ENCODE assay signal across 8 cellular contexts in the genomic region with DNA sequence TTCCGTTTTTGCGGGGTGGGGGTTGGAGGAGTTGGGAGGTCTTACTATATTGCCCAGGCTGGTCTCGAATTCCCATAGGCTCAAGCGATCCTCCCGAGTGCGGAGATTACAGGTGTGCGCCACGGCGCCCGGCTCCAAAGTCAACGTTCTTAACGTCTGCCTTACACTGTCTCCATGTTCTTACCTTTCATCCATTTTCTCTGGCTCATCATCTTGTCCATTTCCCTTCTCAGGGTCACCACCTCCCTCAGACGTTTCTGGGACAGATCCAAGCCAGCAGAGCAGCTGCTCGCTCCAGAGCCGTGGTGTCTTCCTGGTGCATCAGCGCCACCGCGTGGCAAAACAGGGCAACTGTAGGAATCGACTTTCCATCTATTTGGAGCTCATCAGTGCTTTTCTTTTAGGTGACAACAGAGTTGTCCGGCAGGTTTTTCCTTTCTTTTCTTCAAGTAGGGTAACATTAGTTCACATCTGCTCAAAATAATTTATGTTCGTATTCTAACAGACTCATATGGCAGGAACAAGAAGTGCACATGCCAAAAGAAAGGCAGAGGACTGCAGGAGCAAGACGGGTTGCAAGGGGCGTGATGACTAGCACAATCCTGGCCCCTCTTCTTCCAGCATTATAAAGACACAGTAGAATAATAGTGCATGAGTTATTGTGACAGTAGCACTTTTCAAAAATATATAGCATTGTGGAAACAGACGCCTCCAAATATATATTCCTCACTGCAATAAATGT.
DNase-seq lines count a peak whose midpoint lies in the region; ATAC-seq and TF ChIP-seq lines count a peak whose summit lies in the region.

No MANE protein-coding gene starts in this region.

- H3K79me1 ChIP-seq in H9 (ENCODE audit: insufficient read depth, low read depth, low read length, poor library complexity, severe bottlenecking), result no peaks in the 10 kb centered on the region

- H3K4me1 Mint-ChIP-seq in H9, result peaks cover 10% of the 10 kb centered on the region in 2 experiments

- H3K4me3 Mint-ChIP-seq in H9, result peak overlapping the region; percentile 64 to 87

- peak; percentile 90 to 95 for ATAC-seq in activated naive CD4-positive, alpha-beta T cell treated with anti-CD3 and anti-CD28 coated beads, Interleukin-2, amount 50 U/mL, for 72 hours

- H3K79me2 ChIP-seq in H9 (ENCODE audit: insufficient read depth, low read length), result no peaks in the 10 kb centered on the region
- H3K79me2 ChIP-seq in osteoblast (ENCODE audit: insufficient read depth, low read length), result no peaks in the 10 kb centered on the region

- intact Hi-C loops in head of caudate nucleus (cut with DNase I), result loop anchor here (5.0 kb wide), 1 partner anchor 212 kb away; no protein-coding TSS in a partner anchor
- intact Hi-C loops in testis (cut with DNase I; ENCODE audit: low total_unique reads), result loop anchor here (10.0 kb wide), 1 partner anchor 100 kb away; a partner anchor contains a TSS

- no peak overlapping the region for H3K9ac ChIP-seq in H9 (ENCODE audit: extremely low read depth, insufficient read length, low read length)

- no peak overlapping the region for H2BK120ac ChIP-seq in H9 (ENCODE audit: low read depth, low read length, poor library complexity, severe bottlenecking)

- H3T11ph ChIP-seq in H9 (ENCODE audit: low read length), result no peak overlapping the region

- no peaks in the 10 kb centered on the region for H3K9me3 Mint-ChIP-seq in H9
- no peaks in the 10 kb centered on the region for H3K9me3 Mint-ChIP-seq in activated naive CD4-positive, alpha-beta T cell treated with anti-CD3 and anti-CD28 coated beads, Interleukin-2, amount 50 U/mL, for 72 hours

- DNase-seq in GM03348 (ENCODE audit: low spot score), result peak; percentile 90
- peak; percentile 90 for DNase-seq in H9
- DNase-seq in LoVo (ENCODE audit: low spot score), result peak; percentile 72
- peak; percentile 48 for DNase-seq in SKM-1 (lab: John Stamatoyannopoulos, UW; ENCODE audit: unreplicated experiment)
- peak; percentile 74 to 82 for DNase-seq in activated naive CD4-positive, alpha-beta T cell treated with anti-CD3 and anti-CD28 coated beads, Interleukin-2, amount 50 U/mL, for 72 hours (ENCODE audit: low spot score in 2 of 2)
- peak; percentile 68 to 93 (median 88) for DNase-seq in head of caudate nucleus
- DNase-seq in osteoblast (ENCODE audit: insufficient read length, low spot score, missing footprints), result peak; percentile 93
- peak; percentile 93 for DNase-seq in testis

- H3K27me3 ChIP-seq in H9 (ENCODE audit: insufficient read depth, low read length) (no peaks in the 10 kb centered on the region; the same call in 1 of the 2 replicates), osteoblast (ENCODE audit: insufficient read depth, low read length) (peaks cover 8% of the 10 kb centered on the region), testis (no peaks in the 10 kb centered on the region)

- H3K27ac ChIP-seq in H9 (ENCODE audit: insufficient read length, low read depth, low read length), result no peak overlapping the region
- H3K27ac ChIP-seq in osteoblast (ENCODE audit: low read depth, low read length), result no peak overlapping the region
- no peak overlapping the region for H3K27ac ChIP-seq in testis

- no peak overlapping the region for H4K5ac ChIP-seq in H9 (ENCODE audit: insufficient read length, low read depth, low read length)

- no peak overlapping the region for H2BK20ac ChIP-seq in H9 (ENCODE audit: low read depth, low read length, poor library complexity, severe bottlenecking)

- H4K20me1 ChIP-seq in H9 (ENCODE audit: control insufficient read depth, insufficient read depth, insufficient read length) (peaks cover 3% of the 10 kb centered on the region), osteoblast (ENCODE audit: insufficient read depth, low read length) (no peaks in the 10 kb centered on the region)

- H3K14ac ChIP-seq in H9 (ENCODE audit: insufficient read depth, low read length), result no peak overlapping the region

- no peak overlapping the region for H3K23ac ChIP-seq in H9 (ENCODE audit: insufficient read length, low read depth, low read length)

- H3K36me3 ChIP-seq in osteoblast (ENCODE audit: insufficient read depth, low read length) (no peaks in the 10 kb centered on the region), testis (ENCODE audit: low read depth, missing control alignments) (no peaks in the 10 kb centered on the region)

- no peak overlapping the region for H4K91ac ChIP-seq in H9 (ENCODE audit: insufficient read length, low read depth, low read length)

- H3K18ac ChIP-seq in H9 (ENCODE audit: insufficient read length, low read depth, low read length), result no peak overlapping the region

- H3K56ac ChIP-seq in H9 (ENCODE audit: insufficient read length, low read depth, low read length), result no peak overlapping the region

- no peak overlapping the region for H3K4ac ChIP-seq in H9 (ENCODE audit: low read depth, low read length)

- H3K36me3 Mint-ChIP-seq in H9 (ENCODE audit: insufficient read depth in 1 of 3, low read depth in 3 of 3), result no peaks in the 10 kb centered on the region
- no peaks in the 10 kb centered on the region for H3K36me3 Mint-ChIP-seq in activated naive CD4-positive, alpha-beta T cell treated with anti-CD3 and anti-CD28 coated beads, Interleukin-2, amount 50 U/mL, for 72 hours

- WGBS in H9 (ENCODE audit: extremely low coverage, insufficient read length, low lambda C conversion rate), result no CpG with 5 or more reads among the region's 24 CpGs
- 14 to 16% methylated on average over 15 to 24 of the region's 24 CpGs for WGBS in testis, 2 donors

- H2AFZ ChIP-seq in H9 (ENCODE audit: low read length) (peak overlapping the region; percentile 89), osteoblast (ENCODE audit: low read length) (peak overlapping the region; percentile 92)

- peaks cover 5% of the 10 kb centered on the region for H3K23me2 ChIP-seq in H9 (ENCODE audit: insufficient read length, low read depth, low read length, poor library complexity, severe bottlenecking)

- H3K4me1 ChIP-seq in H9 (ENCODE audit: insufficient read depth, low read length) (peaks cover 2% of the 10 kb centered on the region; the same call in 1 of the 2 replicates), osteoblast (ENCODE audit: insufficient read depth, low read length) (peaks cover 4% of the 10 kb centered on the region), testis (peaks cover 3% of the 10 kb centered on the region)

- TF ChIP-seq CTCF in H9 (conservative IDR thresholded peaks at IDR 0.05) (peak; percentile 98), osteoblast (IDR thresholded peaks at IDR 0.05; ENCODE audit: extremely low read depth, low read depth, low read length) (peak; percentile 94), testis (IDR thresholded peaks at IDR 0.05) (peak; percentile 90 to 96 (median 94))

- H3K27ac Mint-ChIP-seq in H9, result peak overlapping the region in 1 of 3 experiments; percentile 20; a peak in 3 of 7 replicates
- H3K27ac Mint-ChIP-seq in activated naive CD4-positive, alpha-beta T cell treated with anti-CD3 and anti-CD28 coated beads, Interleukin-2, amount 50 U/mL, for 72 hours, result peak overlapping the region; percentile 8 to 92

- no peaks in the 10 kb centered on the region for H3K9me3 ChIP-seq in H9 (ENCODE audit: control insufficient read depth, low read depth, low read length)
- no peaks in the 10 kb centered on the region for H3K9me3 ChIP-seq in osteoblast (ENCODE audit: low read depth, low read length)
- no peaks in the 10 kb centered on the region for H3K9me3 ChIP-seq in testis

- no peak overlapping the region for H2BK5ac ChIP-seq in H9 (ENCODE audit: insufficient read length, low read length)

- H2BK12ac ChIP-seq in H9 (ENCODE audit: insufficient read length, low read depth, low read length), result no peak overlapping the region

- H3K4me2 ChIP-seq in H9 (ENCODE audit: insufficient read depth, insufficient read length, low read length) (peak overlapping the region; percentile 97), osteoblast (ENCODE audit: insufficient read depth, low read length) (peak overlapping the region; percentile 97)

- no peak overlapping the region for H2BK15ac ChIP-seq in H9 (ENCODE audit: low read depth, low read length)

- no peak overlapping the region for H4K8ac ChIP-seq in H9 (replicated peaks; ENCODE audit: insufficient read length, low read depth, low read length)

- H3K4me3 ChIP-seq in osteoblast (ENCODE audit: insufficient read depth, low read length), result peak overlapping the region; percentile 71
- H3K4me3 ChIP-seq in testis, result peak overlapping the region; percentile 6 to 51

- H2AK5ac ChIP-seq in H9 (ENCODE audit: insufficient read length, low read length), result no peak overlapping the region

- TF ChIP-seq POLR2A in testis (IDR thresholded peaks at IDR 0.05), result no peak

- no peaks in the 10 kb centered on the region; the same call in 1 of the 2 replicates for H3K27me3 Mint-ChIP-seq in H9 (ENCODE audit: low read depth)
